ENCODE assay signal across 2 cellular contexts in the genomic region with DNA sequence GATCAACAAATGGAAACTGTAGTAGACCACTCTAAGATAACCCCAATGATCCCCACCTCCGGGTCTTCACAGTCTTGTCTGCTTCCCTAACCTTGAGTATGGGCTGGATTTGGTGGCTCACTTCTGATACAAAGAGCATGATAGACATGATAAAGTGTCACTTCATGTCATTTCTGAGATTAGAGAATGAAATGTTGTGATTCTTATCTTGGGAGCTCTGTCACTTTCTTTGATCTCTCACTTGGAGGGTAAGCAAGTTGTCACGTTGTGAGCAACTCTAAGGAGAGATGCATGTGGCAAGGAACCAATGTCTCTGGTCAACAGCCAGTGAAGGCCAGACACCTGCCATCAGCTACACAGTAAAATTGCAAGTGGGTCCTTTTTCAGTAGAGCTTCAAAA.
A peak's percentile ranks its signal among the peaks of the same experiment; 100 is the strongest.
TF ChIP-seq lines count a peak whose summit lies in the region.

No MANE protein-coding gene starts in this region.

TF ChIP-seq in K562, 482 proteins besides CTCF, POLR2A, EP300 and RAD21:
- TF ChIP-seq, protein P1, sequence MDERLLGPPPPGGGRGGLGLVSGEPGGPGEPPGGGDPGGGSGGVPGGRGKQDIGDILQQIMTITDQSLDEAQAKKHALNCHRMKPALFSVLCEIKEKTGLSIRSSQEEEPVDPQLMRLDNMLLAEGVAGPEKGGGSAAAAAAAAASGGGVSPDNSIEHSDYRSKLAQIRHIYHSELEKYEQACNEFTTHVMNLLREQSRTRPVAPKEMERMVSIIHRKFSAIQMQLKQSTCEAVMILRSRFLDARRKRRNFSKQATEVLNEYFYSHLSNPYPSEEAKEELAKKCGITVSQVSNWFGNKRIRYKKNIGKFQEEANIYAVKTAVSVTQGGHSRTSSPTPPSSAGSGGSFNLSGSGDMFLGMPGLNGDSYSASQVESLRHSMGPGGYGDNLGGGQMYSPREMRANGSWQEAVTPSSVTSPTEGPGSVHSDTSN (CRISPR knock-in tag; IDR thresholded peaks at IDR 0.05; ENCODE audit: low read depth) = no peak
- TF ChIP-seq, protein P1 (tag; conservative IDR thresholded peaks at IDR 0.05; ENCODE audit: low read depth) = peak; percentile 52
- TF ChIP-seq ZNF445 (CRISPR knock-in tag; IDR thresholded peaks at IDR 0.05; ENCODE audit: low read depth) (no peak), DMBX1 (CRISPR knock-in tag; IDR thresholded peaks at IDR 0.05; ENCODE audit: borderline replicate concordance) (no peak), MEIS2 (IDR thresholded peaks at IDR 0.05; ENCODE audit: partially characterized antibody) (peak; percentile 51)

TF ChIP-seq in neural cell, 6 proteins besides CTCF, POLR2A, EP300 and RAD21:
- no peak for TF ChIP-seq MXI1 (conservative IDR thresholded peaks at IDR 0.05; ENCODE audit: poor library complexity, severe bottlenecking)
- TF ChIP-seq POLR2AphosphoS5 (IDR thresholded peaks at IDR 0.05) = peak; percentile 65
